8 cellular contexts compared by ENCODE assay signal in genomic region chr7:100345288-100345672, GRCh38. TPM values are rescaled to one million over a fixed set of nuclear protein-coding genes. Genes with fewer than 3 reads are reported as not detected.
DNase-seq lines count a peak whose midpoint lies in the region; ATAC-seq and TF ChIP-seq lines count a peak whose summit lies in the region.
"Not testable (repeated sequence)": the region's sequence is repeated elsewhere in the genome, so short reads cannot be mapped to it uniquely, and the experiment has no call there.

No MANE protein-coding gene starts in this region.

- peak overlapping the region; percentile 78 to 99 (median 98) for H3K27ac Mint-ChIP-seq in IgD-negative memory B cell
- peak overlapping the region; percentile 97 for H3K27ac Mint-ChIP-seq in activated CD8-positive, alpha-beta memory T cell treated with anti-CD3 and anti-CD28 coated beads, Interleukin-2, amount 10 ng/mL, durations not matched to agents 7 days and 5 days
- H3K27ac Mint-ChIP-seq in effector memory CD8-positive, alpha-beta T cell: peak overlapping the region; percentile 96 to 97

- not testable (repeated sequence) for H3K4me3 ChIP-seq in PC-3 (ENCODE audit: low read length)

- not testable (repeated sequence) for H3K9me2 ChIP-seq in PC-3 (replicated peaks; ENCODE audit: low read length)

- peak overlapping the region in 3 of 4 donors; percentile 45 to 80 (median 60) for H3K4me3 Mint-ChIP-seq in IgD-negative memory B cell
- H3K4me3 Mint-ChIP-seq in activated CD8-positive, alpha-beta memory T cell treated with anti-CD3 and anti-CD28 coated beads, Interleukin-2, amount 10 ng/mL, durations not matched to agents 7 days and 5 days: peak overlapping the region; percentile 71
- peak overlapping the region; percentile 69 to 75 for H3K4me3 Mint-ChIP-seq in effector memory CD8-positive, alpha-beta T cell

- H3K9me3 Mint-ChIP-seq in IgD-negative memory B cell; activated CD8-positive, alpha-beta memory T cell treated with anti-CD3 and anti-CD28 coated beads, Interleukin-2, amount 10 ng/mL, durations not matched to agents 7 days and 5 days (ENCODE audit: low read depth); effector memory CD8-positive, alpha-beta T cell: not testable (repeated sequence)

- POLR2A ChIA-PET in PC-3 (lab: Charles Lee; ENCODE audit: unreplicated experiment): not testable (repeated sequence)

- H3K36me3 ChIP-seq in PC-3 (ENCODE audit: low read depth, low read length): peaks cover 43% of the 10 kb centered on the region

- intact Hi-C loops in PC-3 (cut with micrococcal nuclease): loop anchor here (10.0 kb wide), 1 partner anchor 70 kb away; no protein-coding TSS in a partner anchor

- not testable (repeated sequence) for BruUV-seq in PC-3 (replicated peaks; lab: Mats Ljungman, UMichigan)

- peak; percentile 21 for DNase-seq in DMS53 treated with DMSO at 0.1 percent for 48 hours (lab: John Stamatoyannopoulos, UW; ENCODE audit: unreplicated experiment)
- peak; percentile 49 for DNase-seq in PC-3
- peak; percentile 86 for DNase-seq in activated CD8-positive, alpha-beta memory T cell treated with anti-CD3 and anti-CD28 coated beads, Interleukin-2, amount 10 ng/mL, durations not matched to agents 7 days and 5 days
- DNase-seq in effector memory CD8-positive, alpha-beta T cell: peak; percentile 55 to 65 (median 62)
- DNase-seq in mucosa of gallbladder (ENCODE audit: low spot score): peak; percentile 84
- peak; percentile 44 to 55 for DNase-seq in stimulated activated CD8-positive, alpha-beta memory T cell treated with anti-CD3 and anti-CD28 coated beads, Interleukin-7, amount 100 ng/mL, for 4 hours (ENCODE audit: low read depth in 2 of 2)

- not testable (repeated sequence) for H3K4me2 ChIP-seq in PC-3 (ENCODE audit: low read length)

- CTCF ChIA-PET in PC-3 (lab: Charles Lee): not testable (repeated sequence)
- CTCF ChIA-PET in activated CD8-positive, alpha-beta memory T cell treated with anti-CD3 and anti-CD28 coated beads, Interleukin-2, amount 10 ng/mL, durations not matched to agents 7 days and 5 days (lab: Charles Lee): interaction anchor here (0.6 to 4.8 kb wide), 11 partner anchors 10 to 315 kb away, joined by 3 to 22 read pairs (median 5); partner anchors contain the start of genes LAMTOR4, MEPCE, PVRIG and ZCWPW1

- not testable (repeated sequence) for H3K36me3 Mint-ChIP-seq in IgD-negative memory B cell
- H3K36me3 Mint-ChIP-seq in activated CD8-positive, alpha-beta memory T cell treated with anti-CD3 and anti-CD28 coated beads, Interleukin-2, amount 10 ng/mL, durations not matched to agents 7 days and 5 days: peaks cover 54% of the 10 kb centered on the region
- H3K36me3 Mint-ChIP-seq in effector memory CD8-positive, alpha-beta T cell (ENCODE audit: insufficient read depth): peaks cover 65% of the 10 kb centered on the region

- H3K27me3 Mint-ChIP-seq in IgD-negative memory B cell; activated CD8-positive, alpha-beta memory T cell treated with anti-CD3 and anti-CD28 coated beads, Interleukin-2, amount 10 ng/mL, durations not matched to agents 7 days and 5 days; effector memory CD8-positive, alpha-beta T cell: not testable (repeated sequence)

- peak; percentile 38 for ATAC-seq in GM21529 (IDR thresholded peaks at IDR 0.05; ENCODE audit: unreplicated experiment)
- ATAC-seq in PC-3: peak; percentile 47
- peak; percentile 48 for ATAC-seq in activated CD8-positive, alpha-beta memory T cell treated with anti-CD3 and anti-CD28 coated beads, Interleukin-2, amount 10 ng/mL, durations not matched to agents 7 days and 5 days
- peak; percentile 57 for ATAC-seq in effector memory CD8-positive, alpha-beta T cell (replicated peaks)

- not testable (repeated sequence) for H3K9me3 ChIP-seq in PC-3 (ENCODE audit: low read length)

- H3K4me1 ChIP-seq in PC-3 (ENCODE audit: insufficient read depth, low read length): not testable (repeated sequence)

- H3K27ac ChIP-seq in PC-3 (ENCODE audit: low read length): not testable (repeated sequence)

- H3K27me3 ChIP-seq in PC-3 (ENCODE audit: low read length): not testable (repeated sequence)

- TF ChIP-seq CTCF in PC-3 (conservative IDR thresholded peaks at IDR 0.05; ENCODE audit: low read depth, low read length): not testable (repeated sequence)

- not testable (repeated sequence) for H3K9ac ChIP-seq in PC-3 (ENCODE audit: low read length)

- not testable (repeated sequence) for H3F3A ChIP-seq in PC-3 (ENCODE audit: low read length, unreplicated experiment)

- H3K79me2 ChIP-seq in PC-3 (ENCODE audit: low read length): peaks cover 16% of the 10 kb centered on the region

- H2AFZ ChIP-seq in PC-3 (ENCODE audit: low read length): not testable (repeated sequence)

- peaks cover 4 to 21% (median 13%) of the 10 kb centered on the region in 3 donors for H3K4me1 Mint-ChIP-seq in IgD-negative memory B cell
- peaks cover 44% of the 10 kb centered on the region for H3K4me1 Mint-ChIP-seq in activated CD8-positive, alpha-beta memory T cell treated with anti-CD3 and anti-CD28 coated beads, Interleukin-2, amount 10 ng/mL, durations not matched to agents 7 days and 5 days
- peaks cover 12 to 22% of the 10 kb centered on the region in 2 donors for H3K4me1 Mint-ChIP-seq in effector memory CD8-positive, alpha-beta T cell (ENCODE audit: low read depth in 2 of 2)

- peaks cover 12% of the 10 kb centered on the region; the same call in 1 of the 2 replicates for H4K20me1 ChIP-seq in PC-3 (ENCODE audit: low read length)

RNA-seq across cellular contexts. Expression of gene PILRB, which starts 12.6 kb away (rescaled TPM):
- 14.3 TPM for polyA plus RNA-seq in IgD-negative memory B cell
- total RNA-seq in PC-3 (2014; rRNA removed) (71.6 and 74.1 TPM in 2 replicates), mucosa of gallbladder (70.3 TPM)
- total RNA-seq in activated CD8-positive, alpha-beta memory T cell treated with anti-CD3 and anti-CD28 coated beads, Interleukin-2, amount 10 ng/mL, durations not matched to agents 7 days and 5 days: 10 to 100 TPM; 46.0 to 67.8 TPM

RNA-seq across cellular contexts. Expression of gene PILRA, which starts 28.0 kb away (rescaled TPM):
- 2.3 TPM for polyA plus RNA-seq in IgD-negative memory B cell
- total RNA-seq in PC-3 (2014; rRNA removed) (0.92 and 1.9 TPM in 2 replicates), mucosa of gallbladder (8.0 TPM)
- total RNA-seq in activated CD8-positive, alpha-beta memory T cell treated with anti-CD3 and anti-CD28 coated beads, Interleukin-2, amount 10 ng/mL, durations not matched to agents 7 days and 5 days: 1 to 10 TPM; 1.3 to 3.4 TPM

RNA-seq across cellular contexts. Expression of gene SPDYE3, which starts 37.8 kb away (rescaled TPM):
- polyA plus RNA-seq in IgD-negative memory B cell: 9.9 TPM
- total RNA-seq in PC-3 (2014; rRNA removed) (not detected in 2 replicates), mucosa of gallbladder (not detected)
- not detected for total RNA-seq in activated CD8-positive, alpha-beta memory T cell treated with anti-CD3 and anti-CD28 coated beads, Interleukin-2, amount 10 ng/mL, durations not matched to agents 7 days and 5 days

Comparison
In these comparisons a context has a peak if more than half of its experiments do, and no peak if none do; other contexts are left out.
1. DNase-seq: peak in every context shown above with its lines; median percentile 86 in activated CD8-positive, alpha-beta memory T cell treated with anti-CD3 and anti-CD28 coated beads, Interleukin-2, amount 10 ng/mL, durations not matched to agents 7 days and 5 days; 84 in mucosa of gallbladder; 62 in effector memory CD8-positive, alpha-beta T cell; 50 in stimulated activated CD8-positive, alpha-beta memory T cell treated with anti-CD3 and anti-CD28 coated beads, Interleukin-7, amount 100 ng/mL, for 4 hours; 49 in PC-3; 21 in DMS53 treated with DMSO at 0.1 percent for 48 hours.